Comparison of ENCODE assay signal across 12 cellular contexts in genomic region chr17:64115043-64115698, GRCh38. TPM values are rescaled to one million over a fixed set of nuclear protein-coding genes. Genes with fewer than 3 reads are reported as not detected.
DNase-seq lines count a peak whose midpoint lies in the region; ATAC-seq, FAIRE-seq and TF ChIP-seq lines count a peak whose summit lies in the region.
"Had no signal": no experiment of that assay in that cellular context is flagged by ENCODE, and none has a peak within 500 bp of the region (broad histone marks: within the 10 kb centered on the region; RNA-seq: fewer than 3 reads in every experiment).

No MANE protein-coding gene starts in this region.

- peaks cover 21% of the 10 kb centered on the region for H3K36me3 Mint-ChIP-seq in CD4-positive, CD25-positive, alpha-beta regulatory T cell
- H3K36me3 Mint-ChIP-seq in HFFc6 (ENCODE audit: low read depth): peaks cover 14% of the 10 kb centered on the region
- H3K36me3 Mint-ChIP-seq in dendritic cell treated with granulocyte-macrophage colony-stimulating factor and Interleukin-4, amounts not matched to agents 40 ng/mL and 50 ng/mL, for 4 days (ENCODE audit: low read depth): peaks cover 13% of the 10 kb centered on the region

- H2BK5ac ChIP-seq in mesenchymal stem cell (ENCODE audit: low read depth, low read length, poor library complexity, severe bottlenecking): no peak overlapping the region

- H3K27me3 ChIP-seq in CD4-positive, CD25-positive, alpha-beta regulatory T cell (ENCODE audit: control insufficient read depth, insufficient read depth, low read length): no peaks in the 10 kb centered on the region
- H3K27me3 ChIP-seq in mesenchymal stem cell (ENCODE audit: control insufficient read depth in 1 of 2, insufficient read depth in 1 of 2, low read length in 2 of 2) (no peaks in the 10 kb centered on the region), thyroid gland (no peaks in the 10 kb centered on the region)
- H3K27me3 ChIP-seq: tibial artery had no signal

- H3K9me3 ChIP-seq in CD4-positive, CD25-positive, alpha-beta regulatory T cell (ENCODE audit: control insufficient read depth in 2 of 2, low read length in 2 of 2): no peaks in the 10 kb centered on the region
- H3K9me3 ChIP-seq in mesenchymal stem cell (ENCODE audit: control insufficient read depth, low read length) (no peaks in the 10 kb centered on the region), thyroid gland (no peaks in the 10 kb centered on the region)
- H3K9me3 ChIP-seq: tibial artery had no signal

- TF ChIP-seq CTCF in HFFc6 (IDR thresholded peaks at IDR 0.05) (no peak), thyroid gland (IDR thresholded peaks at IDR 0.05) (no peak)

- H3K4me2 ChIP-seq in mesenchymal stem cell (ENCODE audit: low read length, poor library complexity, severe bottlenecking): no peak overlapping the region

- no peak overlapping the region for H2BK12ac ChIP-seq in mesenchymal stem cell (ENCODE audit: low read length in 2 of 2)

- H3K4me1 Mint-ChIP-seq in CD4-positive, CD25-positive, alpha-beta regulatory T cell: peaks cover 19 to 57% (median 42%) of the 10 kb centered on the region in 4 donors
- H3K4me1 Mint-ChIP-seq in HFFc6 (ENCODE audit: low read depth): peaks cover 58% of the 10 kb centered on the region
- H3K4me1 Mint-ChIP-seq in dendritic cell treated with granulocyte-macrophage colony-stimulating factor and Interleukin-4, amounts not matched to agents 40 ng/mL and 50 ng/mL, for 4 days (ENCODE audit: low read depth): peaks cover 59% of the 10 kb centered on the region

- ATAC-seq in CD4-positive, CD25-positive, alpha-beta regulatory T cell (ENCODE audit: low read depth in 2 of 2): no peak

- intact Hi-C loops in dendritic cell treated with granulocyte-macrophage colony-stimulating factor and Interleukin-4, amounts not matched to agents 40 ng/mL and 50 ng/mL, for 4 days (cut with micrococcal nuclease): no loop called here
- intact Hi-C loops in thyroid gland (cut with DNase I): no loop called here

- no peak overlapping the region for H4K91ac ChIP-seq in mesenchymal stem cell (ENCODE audit: low read length)

- H3K4ac ChIP-seq in mesenchymal stem cell (ENCODE audit: low read depth in 1 of 2, low read length in 2 of 2): no peak overlapping the region

- no peak overlapping the region for H2AK5ac ChIP-seq in mesenchymal stem cell (ENCODE audit: low read length, severe bottlenecking)

- no peak for TF ChIP-seq POLR2A in thyroid gland (IDR thresholded peaks at IDR 0.05)

- no peak overlapping the region for H3K18ac ChIP-seq in mesenchymal stem cell (ENCODE audit: low read depth in 1 of 2, low read length in 2 of 2)

- no peak overlapping the region for H4K8ac ChIP-seq in mesenchymal stem cell (ENCODE audit: low read length)

- no peak overlapping the region for H3K4me3 ChIP-seq in CD4-positive, CD25-positive, alpha-beta regulatory T cell (ENCODE audit: low read depth, low read length)
- peak overlapping the region in 1 of 2 experiments; percentile 39 for H3K4me3 ChIP-seq in mesenchymal stem cell (ENCODE audit: insufficient read depth in 1 of 2, low read depth in 1 of 2, low read length in 2 of 2)
- no peak overlapping the region for H3K4me3 ChIP-seq in thyroid gland (replicated peaks in 1 of 3)
- H3K4me3 ChIP-seq: tibial artery had no signal

- peak overlapping the region; percentile 51 for H3K9ac ChIP-seq in mesenchymal stem cell (ENCODE audit: low read length)

- no peak overlapping the region for H2BK15ac ChIP-seq in mesenchymal stem cell (ENCODE audit: low read depth, poor library complexity, severe bottlenecking)

- DNase-seq in CD4-positive, CD25-positive, alpha-beta regulatory T cell: no peak
- DNase-seq in HFFc6 (no peak), mesenchymal stem cell (no peak), thyroid gland (no peak), frontal cortex (ENCODE audit: low spot score in 2 of 2) (no peak), Ammon's horn (ENCODE audit: low spot score) (no peak)
- no peak for DNase-seq in effector CD4-positive, alpha-beta T cell
- DNase-seq: activated CD4-positive, alpha-beta T cell treated with anti-CD3 and anti-CD28 coated beads, Interleukin-2, amount 10 ng/mL, durations not matched to agents 7 days and 5 days; hypothalamus; NCI-H2171 treated with DMSO at 0.1 percent for 48 hours; tibial artery had no signal

- peak overlapping the region in 2 of 3 donors; percentile 11 to 20 for H3K27ac Mint-ChIP-seq in CD4-positive, CD25-positive, alpha-beta regulatory T cell
- peak overlapping the region; percentile 77 for H3K27ac Mint-ChIP-seq in HFFc6
- H3K27ac Mint-ChIP-seq in dendritic cell treated with granulocyte-macrophage colony-stimulating factor and Interleukin-4, amounts not matched to agents 40 ng/mL and 50 ng/mL, for 4 days: peak overlapping the region; percentile 48

- no peak overlapping the region for H3K27ac ChIP-seq in CD4-positive, CD25-positive, alpha-beta regulatory T cell (ENCODE audit: insufficient read depth, low read length, poor library complexity, severe bottlenecking)
- H3K27ac ChIP-seq in mesenchymal stem cell (ENCODE audit: low read length, poor library complexity, severe bottlenecking): no peak overlapping the region
- no peak overlapping the region for H3K27ac ChIP-seq in thyroid gland
- H3K27ac ChIP-seq: tibial artery had no signal

- no peak overlapping the region for H2BK120ac ChIP-seq in mesenchymal stem cell (ENCODE audit: low read depth, low read length)

- H3K23ac ChIP-seq in mesenchymal stem cell (ENCODE audit: low read length in 2 of 2): no peak overlapping the region

- no peak overlapping the region for H3K14ac ChIP-seq in mesenchymal stem cell (ENCODE audit: low read length in 2 of 2)

- FAIRE-seq in frontal cortex (lab: Jason Lieb, UNC): no peak

- WGBS in mesenchymal stem cell: 96% methylated on average over 8 of the region's 8 CpGs
- 91 to 94% methylated on average over 8 of the region's 8 CpGs for WGBS in thyroid gland, 2 donors

- H3K9me3 Mint-ChIP-seq in CD4-positive, CD25-positive, alpha-beta regulatory T cell: no peaks in the 10 kb centered on the region
- no peaks in the 10 kb centered on the region for H3K9me3 Mint-ChIP-seq in HFFc6
- H3K9me3 Mint-ChIP-seq in dendritic cell treated with granulocyte-macrophage colony-stimulating factor and Interleukin-4, amounts not matched to agents 40 ng/mL and 50 ng/mL, for 4 days: no peaks in the 10 kb centered on the region
- H3K9me3 Mint-ChIP-seq: activated CD4-positive, alpha-beta T cell treated with anti-CD3 and anti-CD28 coated beads, Interleukin-2, amount 10 ng/mL, durations not matched to agents 7 days and 5 days had no signal

- peaks cover 24% of the 10 kb centered on the region for H3K79me1 ChIP-seq in mesenchymal stem cell (replicated peaks; ENCODE audit: low read length, poor library complexity, severe bottlenecking)

- H3K4me3 Mint-ChIP-seq in CD4-positive, CD25-positive, alpha-beta regulatory T cell: peak overlapping the region in 1 of 4 donors; percentile 8
- peak overlapping the region; percentile 81 for H3K4me3 Mint-ChIP-seq in HFFc6
- no peak overlapping the region for H3K4me3 Mint-ChIP-seq in dendritic cell treated with granulocyte-macrophage colony-stimulating factor and Interleukin-4, amounts not matched to agents 40 ng/mL and 50 ng/mL, for 4 days
- H3K4me3 Mint-ChIP-seq: activated CD4-positive, alpha-beta T cell treated with anti-CD3 and anti-CD28 coated beads, Interleukin-2, amount 10 ng/mL, durations not matched to agents 7 days and 5 days had no signal

- H3K4me1 ChIP-seq in CD4-positive, CD25-positive, alpha-beta regulatory T cell (ENCODE audit: control insufficient read depth, insufficient read depth, low read length, poor library complexity, severe bottlenecking): peaks cover 20% of the 10 kb centered on the region
- H3K4me1 ChIP-seq in mesenchymal stem cell (ENCODE audit: control insufficient read depth, insufficient read depth, low read depth, low read length) (no peaks in the 10 kb centered on the region), thyroid gland (peaks cover 9 to 23% of the 10 kb centered on the region in 2 donors)

- no peaks in the 10 kb centered on the region for H3K27me3 Mint-ChIP-seq in CD4-positive, CD25-positive, alpha-beta regulatory T cell
- H3K27me3 Mint-ChIP-seq in HFFc6 (ENCODE audit: insufficient read depth): no peaks in the 10 kb centered on the region; the same call in 1 of the 2 replicates
- H3K27me3 Mint-ChIP-seq in dendritic cell treated with granulocyte-macrophage colony-stimulating factor and Interleukin-4, amounts not matched to agents 40 ng/mL and 50 ng/mL, for 4 days: no peaks in the 10 kb centered on the region
- H3K27me3 Mint-ChIP-seq: activated CD4-positive, alpha-beta T cell treated with anti-CD3 and anti-CD28 coated beads, Interleukin-2, amount 10 ng/mL, durations not matched to agents 7 days and 5 days had no signal

- H2AFZ ChIP-seq in mesenchymal stem cell (ENCODE audit: low read depth, low read length): no peak overlapping the region

- no peaks in the 10 kb centered on the region for H3K36me3 ChIP-seq in CD4-positive, CD25-positive, alpha-beta regulatory T cell (ENCODE audit: control insufficient read depth, insufficient read depth, low read length)
- H3K36me3 ChIP-seq in mesenchymal stem cell (ENCODE audit: control insufficient read depth in 1 of 2, insufficient read depth in 2 of 2, low read depth in 1 of 2, low read length in 2 of 2) (peaks cover 0 to 2% of the 10 kb centered on the region in 2 experiments), thyroid gland (no peaks in the 10 kb centered on the region)
- H3K36me3 ChIP-seq: tibial artery had no signal

RNA-seq across cellular contexts. Expression of gene ERN1, which starts 14.8 kb away (rescaled TPM):
- total RNA-seq in CD4-positive, CD25-positive, alpha-beta regulatory T cell: 96.7 TPM
- polyA plus RNA-seq in CD4-positive, CD25-positive, alpha-beta regulatory T cell: 10 to 100 TPM; 30.2 to 39.3 (median 35.1) TPM
- 10 to 100 TPM in 2 of 6 experiments, 1 to 10 TPM in 4; 6.8 to 12.8 (median 7.9) TPM for total RNA-seq in HFFc6 (2021; fragmentation: NEBNext Ultra II Directional; extraction: Animal tissue kit (Norgen Biotek cat#: 25700))
- polyA plus RNA-seq in mesenchymal stem cell (2013, experiment 1 of 2): 2.8 TPM
- 3.3 TPM for polyA plus RNA-seq in mesenchymal stem cell (2013, experiment 2 of 2)
- total RNA-seq in thyroid gland (10 to 100 TPM in 3 of 4 donors, 1 to 10 TPM in 1; 9.5 to 20.2 (median 12.8) TPM), frontal cortex (3.7 TPM)

Comparison
In these comparisons a context has a peak if more than half of its experiments do, and no peak if none do; other contexts are left out.
1. H3K27ac Mint-ChIP-seq: peak in every context shown above with its lines; median percentile 77 in HFFc6; 48 in dendritic cell treated with granulocyte-macrophage colony-stimulating factor and Interleukin-4, amounts not matched to agents 40 ng/mL and 50 ng/mL, for 4 days; 16 in CD4-positive, CD25-positive, alpha-beta regulatory T cell.